ENCODE assay signal across 19 cellular contexts in genomic region chr16:56349086-56349415, GRCh38.
DNase-seq lines count a peak whose midpoint lies in the region; ATAC-seq, FAIRE-seq and TF ChIP-seq lines count a peak whose summit lies in the region.
"Had no signal": no experiment of that assay in that cellular context is flagged by ENCODE, and none has a peak within 500 bp of the region (broad histone marks: within the 10 kb centered on the region; RNA-seq: fewer than 3 reads in every experiment).

No MANE protein-coding gene starts in this region.

- H3K27ac ChIP-seq in heart right ventricle (no peak overlapping the region), brain microvascular endothelial cell (no peak overlapping the region), kidney (ENCODE audit: low read depth in 2 of 2, low read length in 2 of 2) (no peak overlapping the region), aorta (ENCODE audit: low read depth in 1 of 2, low read length in 2 of 2) (no peak overlapping the region), A673 (ENCODE audit: low read depth, low read length, poor library complexity, severe bottlenecking) (no peak overlapping the region)
- H3K27ac ChIP-seq: BLaER1 treated with 17β-estradiol and CSF1 and Interleukin-3, amounts not matched to agents 10 nM and 100 nM; KMS-11 had no signal

- H3K9me3 ChIP-seq in heart right ventricle (no peaks in the 10 kb centered on the region), kidney (ENCODE audit: control insufficient read depth in 1 of 2, low read length in 2 of 2) (no peaks in the 10 kb centered on the region), aorta (ENCODE audit: control insufficient read depth, low read length) (no peaks in the 10 kb centered on the region), A673 (ENCODE audit: low read depth, low read length, poor library complexity, severe bottlenecking) (no peaks in the 10 kb centered on the region)
- H3K9me3 ChIP-seq: BLaER1 treated with 17β-estradiol and CSF1 and Interleukin-3, amounts not matched to agents 10 nM and 100 nM had no signal

- in situ Hi-C loops in brain microvascular endothelial cell (cut with HindIII; ENCODE audit: low pct_ligation_motif_present, low sequenced_read_pairs) = no loop called here

- ATAC-seq in left ventricle myocardium superior = no peak
- ATAC-seq in heart right ventricle = no peak
- ATAC-seq in aorta (ENCODE audit: low FRiP score) = no peak
- ATAC-seq in HG03521 (IDR thresholded peaks at IDR 0.05; ENCODE audit: unreplicated experiment) = no peak

- no peak overlapping the region for H3K9ac ChIP-seq in kidney (ENCODE audit: low read length in 2 of 2)
- H3K9ac ChIP-seq: BLaER1 treated with 17β-estradiol and CSF1 and Interleukin-3, amounts not matched to agents 10 nM and 100 nM; KMS-11 had no signal

- CTCF ChIA-PET in A673 (lab: Charles Lee) = no interaction called here

- 94% methylated on average over 2 of the region's 2 CpGs for WGBS in heart right ventricle, 2 donors
- WGBS in aorta, 2 donors = 94% methylated on average over 2 of the region's 2 CpGs

- peaks cover 0 to 2% (median 0%) of the 10 kb centered on the region in 9 donors for H3K36me3 ChIP-seq in heart right ventricle
- H3K36me3 ChIP-seq in brain microvascular endothelial cell (replicated peaks) = no peaks in the 10 kb centered on the region
- H3K36me3 ChIP-seq in kidney (ENCODE audit: control insufficient read depth in 1 of 2, insufficient read depth in 2 of 2, low read length in 2 of 2) = no peaks in the 10 kb centered on the region
- no peaks in the 10 kb centered on the region for H3K36me3 ChIP-seq in aorta (ENCODE audit: control insufficient read depth in 1 of 2, insufficient read depth in 2 of 2, low read length in 1 of 2)
- H3K36me3 ChIP-seq in A673 (ENCODE audit: insufficient read depth, low read length, poor library complexity, severe bottlenecking) = no peaks in the 10 kb centered on the region
- H3K36me3 ChIP-seq: BLaER1 treated with 17β-estradiol and CSF1 and Interleukin-3, amounts not matched to agents 10 nM and 100 nM had no signal

- no TSS peak for BruUV-seq in A673 (replicated peaks; lab: Mats Ljungman, UMichigan)

- POLR2A ChIA-PET in A673 (lab: Charles Lee; ENCODE audit: low non-redundant PET) = no interaction called here

- intact Hi-C loops in left ventricle myocardium superior (cut with micrococcal nuclease) (no loop called here), heart right ventricle (cut with DNase I) (no loop called here), kidney (cut with DNase I) (no loop called here), aorta (cut with DNase I) (no loop called here), A673 (cut with micrococcal nuclease; ENCODE audit: unreplicated experiment) (no loop called here)

- DNase-seq in left ventricle myocardium superior = peak; percentile 11
- no peak for DNase-seq in heart right ventricle
- no peak for DNase-seq in brain microvascular endothelial cell
- DNase-seq in kidney = peak; percentile 36
- peak; percentile 11 to 35 for DNase-seq in aorta
- no peak for DNase-seq in NCI-H1092 (lab: John Stamatoyannopoulos, UW)
- no peak for DNase-seq in A673 (ENCODE audit: low spot score)
- DNase-seq: DMS79 treated with DMSO at 0.1 percent for 48 hours, NCI-H1436 treated with DMSO at 0.1 percent for 48 hours, NCI-H2029 treated with DMSO at 0.1 percent for 48 hours, NCI-H2171 treated with DMSO at 0.1 percent for 48 hours, NCI-H446 treated with DMSO at 0.1 percent for 48 hours, OCI-M1 had no signal

- H3K27me3 ChIP-seq in heart right ventricle (no peaks in the 10 kb centered on the region), brain microvascular endothelial cell (replicated peaks) (no peaks in the 10 kb centered on the region), aorta (ENCODE audit: control insufficient read depth in 1 of 2, insufficient read depth in 2 of 2, low read length in 1 of 2) (no peaks in the 10 kb centered on the region), A673 (replicated peaks; ENCODE audit: insufficient read depth, low read depth, low read length, poor library complexity) (no peaks in the 10 kb centered on the region)
- H3K27me3 ChIP-seq: BLaER1 treated with 17β-estradiol and CSF1 and Interleukin-3, amounts not matched to agents 10 nM and 100 nM had no signal

- no peaks in the 10 kb centered on the region for H3K4me1 ChIP-seq in heart right ventricle
- H3K4me1 ChIP-seq in kidney (ENCODE audit: control insufficient read depth in 1 of 2, insufficient read depth in 1 of 2, low read depth in 1 of 2, low read length in 2 of 2) = no peaks in the 10 kb centered on the region
- no peaks in the 10 kb centered on the region for H3K4me1 ChIP-seq in aorta (ENCODE audit: control insufficient read depth in 1 of 2, insufficient read depth in 2 of 2, low read length in 2 of 2)
- H3K4me1 ChIP-seq in A673 (ENCODE audit: insufficient read depth, low read length, poor library complexity, severe bottlenecking) = no peaks in the 10 kb centered on the region

- no peak for FAIRE-seq in kidney (lab: Jason Lieb, UNC)
- FAIRE-seq: D721Med, GM12891, H54 had no signal

- H3K4me3 ChIP-seq in heart right ventricle (no peak overlapping the region), brain microvascular endothelial cell (ENCODE audit: low read depth, low read length) (no peak overlapping the region), kidney (ENCODE audit: low read length in 2 of 2) (no peak overlapping the region), aorta (ENCODE audit: low read length in 2 of 2) (no peak overlapping the region), A673 (ENCODE audit: low read depth, low read length, poor library complexity, severe bottlenecking) (no peak overlapping the region)
- H3K4me3 ChIP-seq: BLaER1 treated with 17β-estradiol and CSF1 and Interleukin-3, amounts not matched to agents 10 nM and 100 nM had no signal

- no peak for TF ChIP-seq CTCF in heart right ventricle (IDR thresholded peaks at IDR 0.05)
- peak; percentile 29 for TF ChIP-seq CTCF in brain microvascular endothelial cell (IDR thresholded peaks at IDR 0.05; ENCODE audit: low read depth, low read length, missing control alignments)
- TF ChIP-seq CTCF in kidney (IDR thresholded peaks at IDR 0.05; ENCODE audit: borderline replicate concordance, extremely low read depth, insufficient read depth) = no peak
- TF ChIP-seq CTCF in A673 (conservative IDR thresholded peaks at IDR 0.05; ENCODE audit: low read depth, low read length) = no peak

Comparison
In these comparisons a context has a peak if more than half of its experiments do, and no peak if none do; other contexts are left out.
1. DNase-seq: peak in left ventricle myocardium superior (single experiment), kidney (single experiment) and aorta (2 of 2); none in heart right ventricle (0 of 2), brain microvascular endothelial cell (single experiment), NCI-H1092 (single experiment) and A673 (single experiment).